In the genomic region with DNA sequence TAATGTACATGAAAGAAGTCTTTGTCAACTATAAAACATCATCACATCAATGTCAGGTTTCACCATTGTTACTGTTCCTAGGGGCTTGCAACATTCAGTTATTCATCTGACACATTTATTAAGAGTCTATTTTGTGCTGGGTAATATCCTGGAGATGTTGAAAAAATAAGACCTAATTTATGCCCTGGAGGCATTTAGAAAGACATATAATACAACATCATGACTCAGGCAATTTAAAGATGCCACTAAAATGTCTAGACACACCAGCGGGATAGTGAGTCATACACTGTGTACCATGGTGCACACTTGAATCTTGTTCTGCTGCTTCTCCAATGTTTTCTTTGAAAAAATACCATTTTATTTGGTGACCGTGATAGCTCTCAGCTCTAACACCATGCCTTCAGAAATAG, we compare ENCODE assay signal across 1 cellular context.
A peak's percentile ranks its signal among the peaks of the same experiment; 100 is the strongest.
TF ChIP-seq lines count a peak whose summit lies in the region.

No MANE protein-coding gene starts in this region.

TF ChIP-seq in HEK293, 187 proteins besides CTCF, POLR2A, EP300 and RAD21 (continued from another document and continues in another):
- TF ChIP-seq ZNF571 (tag by site-specific recombination; IDR thresholded peaks at IDR 0.05) (no peak), ZNF560 (tag by site-specific recombination; IDR thresholded peaks at IDR 0.05; ENCODE audit: borderline replicate concordance) (no peak), ZNF549 (tag by site-specific recombination; IDR thresholded peaks at IDR 0.05) (peak; percentile 15; the same call in 1 of the 2 replicates), REPIN1 (tag by site-specific recombination; IDR thresholded peaks at IDR 0.05; ENCODE audit: low read depth) (no peak), ZNF184 (tag by site-specific recombination; IDR thresholded peaks at IDR 0.05) (peak; percentile 80; the same call in 1 of the 2 replicates), KLF9 (tag by site-specific recombination; IDR thresholded peaks at IDR 0.05; ENCODE audit: low read depth) (0 out of 2 replicates have a peak, but pooled peaks have one; percentile 11), ZNF133 (tag by site-specific recombination; IDR thresholded peaks at IDR 0.05) (no peak), ZBTB17 (tag by site-specific recombination; IDR thresholded peaks at IDR 0.05) (peak; percentile 48; the same call in 1 of the 2 replicates), ZNF16 (tag by site-specific recombination; IDR thresholded peaks at IDR 0.05; ENCODE audit: low read depth) (no peak), ZNF148 (tag by site-specific recombination; IDR thresholded peaks at IDR 0.05; ENCODE audit: borderline replicate concordance) (no peak), ZBTB1 (tag by site-specific recombination; IDR thresholded peaks at IDR 0.05) (peak; percentile 12; the same call in 1 of the 2 replicates), ZNF416 (tag by site-specific recombination; IDR thresholded peaks at IDR 0.05) (no peak), ZNF202 (tag by site-specific recombination; IDR thresholded peaks at IDR 0.05; ENCODE audit: borderline replicate concordance) (no peak), ZNF623 (tag by site-specific recombination; IDR thresholded peaks at IDR 0.05) (no peak), HOXD13 (CRISPR knock-in tag; IDR thresholded peaks at IDR 0.05; ENCODE audit: borderline replicate concordance) (0 out of 2 replicates have a peak, but pooled peaks have one; percentile 1), ZFP3 (tag by site-specific recombination; IDR thresholded peaks at IDR 0.05; ENCODE audit: low read depth) (no peak), ZNF701 (tag by site-specific recombination; IDR thresholded peaks at IDR 0.05) (no peak), ZNF660 (tag by site-specific recombination; IDR thresholded peaks at IDR 0.05) (peak; percentile 58; the same call in 1 of the 2 replicates), ZNF747 (tag by site-specific recombination; IDR thresholded peaks at IDR 0.05) (no peak), ZNF175 (tag by site-specific recombination; IDR thresholded peaks at IDR 0.05) (no peak), ZNF664 (tag by site-specific recombination; IDR thresholded peaks at IDR 0.05) (no peak; the same call in 1 of the 2 replicates), OSR2 (tag by site-specific recombination; IDR thresholded peaks at IDR 0.05) (peak; percentile 10; the same call in 1 of the 2 replicates), ZNF324 (tag by site-specific recombination; IDR thresholded peaks at IDR 0.05) (peak; percentile 70; the same call in 1 of the 2 replicates), ZSCAN23 (tag by site-specific recombination; IDR thresholded peaks at IDR 0.05) (no peak), ZFP37 (tag by site-specific recombination; IDR thresholded peaks at IDR 0.05) (0 out of 2 replicates have a peak, but pooled peaks have one; percentile 57), ZNF132 (tag by site-specific recombination; IDR thresholded peaks at IDR 0.05; ENCODE audit: borderline replicate concordance) (no peak)
- TF ChIP-seq, protein P1, sequence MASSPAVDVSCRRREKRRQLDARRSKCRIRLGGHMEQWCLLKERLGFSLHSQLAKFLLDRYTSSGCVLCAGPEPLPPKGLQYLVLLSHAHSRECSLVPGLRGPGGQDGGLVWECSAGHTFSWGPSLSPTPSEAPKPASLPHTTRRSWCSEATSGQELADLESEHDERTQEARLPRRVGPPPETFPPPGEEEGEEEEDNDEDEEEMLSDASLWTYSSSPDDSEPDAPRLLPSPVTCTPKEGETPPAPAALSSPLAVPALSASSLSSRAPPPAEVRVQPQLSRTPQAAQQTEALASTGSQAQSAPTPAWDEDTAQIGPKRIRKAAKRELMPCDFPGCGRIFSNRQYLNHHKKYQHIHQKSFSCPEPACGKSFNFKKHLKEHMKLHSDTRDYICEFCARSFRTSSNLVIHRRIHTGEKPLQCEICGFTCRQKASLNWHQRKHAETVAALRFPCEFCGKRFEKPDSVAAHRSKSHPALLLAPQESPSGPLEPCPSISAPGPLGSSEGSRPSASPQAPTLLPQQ (tag by site-specific recombination; IDR thresholded peaks at IDR 0.05) = 0 out of 2 replicates have a peak, but pooled peaks have one; percentile 15
- TF ChIP-seq, protein P2, sequence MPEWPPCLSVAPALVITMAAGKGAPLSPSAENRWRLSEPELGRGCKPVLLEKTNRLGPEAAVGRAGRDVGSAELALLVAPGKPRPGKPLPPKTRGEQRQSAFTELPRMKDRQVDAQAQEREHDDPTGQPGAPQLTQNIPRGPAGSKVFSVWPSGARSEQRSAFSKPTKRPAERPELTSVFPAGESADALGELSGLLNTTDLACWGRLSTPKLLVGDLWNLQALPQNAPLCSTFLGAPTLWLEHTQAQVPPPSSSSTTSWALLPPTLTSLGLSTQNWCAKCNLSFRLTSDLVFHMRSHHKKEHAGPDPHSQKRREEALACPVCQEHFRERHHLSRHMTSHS (tag by site-specific recombination; IDR thresholded peaks at IDR 0.05) = no peak
- TF ChIP-seq, protein P3, sequence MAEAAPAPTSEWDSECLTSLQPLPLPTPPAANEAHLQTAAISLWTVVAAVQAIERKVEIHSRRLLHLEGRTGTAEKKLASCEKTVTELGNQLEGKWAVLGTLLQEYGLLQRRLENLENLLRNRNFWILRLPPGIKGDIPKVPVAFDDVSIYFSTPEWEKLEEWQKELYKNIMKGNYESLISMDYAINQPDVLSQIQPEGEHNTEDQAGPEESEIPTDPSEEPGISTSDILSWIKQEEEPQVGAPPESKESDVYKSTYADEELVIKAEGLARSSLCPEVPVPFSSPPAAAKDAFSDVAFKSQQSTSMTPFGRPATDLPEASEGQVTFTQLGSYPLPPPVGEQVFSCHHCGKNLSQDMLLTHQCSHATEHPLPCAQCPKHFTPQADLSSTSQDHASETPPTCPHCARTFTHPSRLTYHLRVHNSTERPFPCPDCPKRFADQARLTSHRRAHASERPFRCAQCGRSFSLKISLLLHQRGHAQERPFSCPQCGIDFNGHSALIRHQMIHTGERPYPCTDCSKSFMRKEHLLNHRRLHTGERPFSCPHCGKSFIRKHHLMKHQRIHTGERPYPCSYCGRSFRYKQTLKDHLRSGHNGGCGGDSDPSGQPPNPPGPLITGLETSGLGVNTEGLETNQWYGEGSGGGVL (tag by site-specific recombination; IDR thresholded peaks at IDR 0.05) = peak; percentile 37; the same call in 1 of the 2 replicates
- TF ChIP-seq, protein P4, sequence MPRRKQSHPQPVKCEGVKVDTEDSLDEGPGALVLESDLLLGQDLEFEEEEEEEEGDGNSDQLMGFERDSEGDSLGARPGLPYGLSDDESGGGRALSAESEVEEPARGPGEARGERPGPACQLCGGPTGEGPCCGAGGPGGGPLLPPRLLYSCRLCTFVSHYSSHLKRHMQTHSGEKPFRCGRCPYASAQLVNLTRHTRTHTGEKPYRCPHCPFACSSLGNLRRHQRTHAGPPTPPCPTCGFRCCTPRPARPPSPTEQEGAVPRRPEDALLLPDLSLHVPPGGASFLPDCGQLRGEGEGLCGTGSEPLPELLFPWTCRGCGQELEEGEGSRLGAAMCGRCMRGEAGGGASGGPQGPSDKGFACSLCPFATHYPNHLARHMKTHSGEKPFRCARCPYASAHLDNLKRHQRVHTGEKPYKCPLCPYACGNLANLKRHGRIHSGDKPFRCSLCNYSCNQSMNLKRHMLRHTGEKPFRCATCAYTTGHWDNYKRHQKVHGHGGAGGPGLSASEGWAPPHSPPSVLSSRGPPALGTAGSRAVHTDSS (tag by site-specific recombination; IDR thresholded peaks at IDR 0.05) = no peak
- TF ChIP-seq, protein P5, sequence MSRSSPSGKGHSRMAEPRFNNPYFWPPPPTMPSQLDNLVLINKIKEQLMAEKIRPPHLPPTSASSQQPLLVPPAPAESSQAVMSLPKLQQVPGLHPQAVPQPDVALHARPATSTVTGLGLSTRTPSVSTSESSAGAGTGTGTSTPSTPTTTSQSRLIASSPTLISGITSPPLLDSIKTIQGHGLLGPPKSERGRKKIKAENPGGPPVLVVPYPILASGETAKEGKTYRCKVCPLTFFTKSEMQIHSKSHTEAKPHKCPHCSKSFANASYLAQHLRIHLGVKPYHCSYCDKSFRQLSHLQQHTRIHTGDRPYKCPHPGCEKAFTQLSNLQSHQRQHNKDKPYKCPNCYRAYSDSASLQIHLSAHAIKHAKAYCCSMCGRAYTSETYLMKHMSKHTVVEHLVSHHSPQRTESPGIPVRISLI (tag by site-specific recombination; IDR thresholded peaks at IDR 0.05) = no peak
- TF ChIP-seq, protein P6, sequence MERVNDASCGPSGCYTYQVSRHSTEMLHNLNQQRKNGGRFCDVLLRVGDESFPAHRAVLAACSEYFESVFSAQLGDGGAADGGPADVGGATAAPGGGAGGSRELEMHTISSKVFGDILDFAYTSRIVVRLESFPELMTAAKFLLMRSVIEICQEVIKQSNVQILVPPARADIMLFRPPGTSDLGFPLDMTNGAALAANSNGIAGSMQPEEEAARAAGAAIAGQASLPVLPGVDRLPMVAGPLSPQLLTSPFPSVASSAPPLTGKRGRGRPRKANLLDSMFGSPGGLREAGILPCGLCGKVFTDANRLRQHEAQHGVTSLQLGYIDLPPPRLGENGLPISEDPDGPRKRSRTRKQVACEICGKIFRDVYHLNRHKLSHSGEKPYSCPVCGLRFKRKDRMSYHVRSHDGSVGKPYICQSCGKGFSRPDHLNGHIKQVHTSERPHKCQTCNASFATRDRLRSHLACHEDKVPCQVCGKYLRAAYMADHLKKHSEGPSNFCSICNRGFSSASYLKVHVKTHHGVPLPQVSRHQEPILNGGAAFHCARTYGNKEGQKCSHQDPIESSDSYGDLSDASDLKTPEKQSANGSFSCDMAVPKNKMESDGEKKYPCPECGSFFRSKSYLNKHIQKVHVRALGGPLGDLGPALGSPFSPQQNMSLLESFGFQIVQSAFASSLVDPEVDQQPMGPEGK (tag by site-specific recombination; IDR thresholded peaks at IDR 0.05) = no peak
- TF ChIP-seq, protein P7, sequence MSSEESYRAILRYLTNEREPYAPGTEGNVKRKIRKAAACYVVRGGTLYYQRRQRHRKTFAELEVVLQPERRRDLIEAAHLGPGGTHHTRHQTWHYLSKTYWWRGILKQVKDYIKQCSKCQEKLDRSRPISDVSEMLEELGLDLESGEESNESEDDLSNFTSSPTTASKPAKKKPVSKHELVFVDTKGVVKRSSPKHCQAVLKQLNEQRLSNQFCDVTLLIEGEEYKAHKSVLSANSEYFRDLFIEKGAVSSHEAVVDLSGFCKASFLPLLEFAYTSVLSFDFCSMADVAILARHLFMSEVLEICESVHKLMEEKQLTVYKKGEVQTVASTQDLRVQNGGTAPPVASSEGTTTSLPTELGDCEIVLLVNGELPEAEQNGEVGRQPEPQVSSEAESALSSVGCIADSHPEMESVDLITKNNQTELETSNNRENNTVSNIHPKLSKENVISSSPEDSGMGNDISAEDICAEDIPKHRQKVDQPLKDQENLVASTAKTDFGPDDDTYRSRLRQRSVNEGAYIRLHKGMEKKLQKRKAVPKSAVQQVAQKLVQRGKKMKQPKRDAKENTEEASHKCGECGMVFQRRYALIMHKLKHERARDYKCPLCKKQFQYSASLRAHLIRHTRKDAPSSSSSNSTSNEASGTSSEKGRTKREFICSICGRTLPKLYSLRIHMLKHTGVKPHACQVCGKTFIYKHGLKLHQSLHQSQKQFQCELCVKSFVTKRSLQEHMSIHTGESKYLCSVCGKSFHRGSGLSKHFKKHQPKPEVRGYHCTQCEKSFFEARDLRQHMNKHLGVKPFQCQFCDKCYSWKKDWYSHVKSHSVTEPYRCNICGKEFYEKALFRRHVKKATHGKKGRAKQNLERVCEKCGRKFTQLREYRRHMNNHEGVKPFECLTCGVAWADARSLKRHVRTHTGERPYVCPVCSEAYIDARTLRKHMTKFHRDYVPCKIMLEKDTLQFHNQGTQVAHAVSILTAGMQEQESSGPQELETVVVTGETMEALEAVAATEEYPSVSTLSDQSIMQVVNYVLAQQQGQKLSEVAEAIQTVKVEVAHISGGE (tag by site-specific recombination; conservative IDR thresholded peaks at IDR 0.05; ENCODE audit: low read depth) = peak; percentile 20; the same call in 1 of the 2 replicates
